ENCODE assay signal across 15 cellular contexts in the genomic region with DNA sequence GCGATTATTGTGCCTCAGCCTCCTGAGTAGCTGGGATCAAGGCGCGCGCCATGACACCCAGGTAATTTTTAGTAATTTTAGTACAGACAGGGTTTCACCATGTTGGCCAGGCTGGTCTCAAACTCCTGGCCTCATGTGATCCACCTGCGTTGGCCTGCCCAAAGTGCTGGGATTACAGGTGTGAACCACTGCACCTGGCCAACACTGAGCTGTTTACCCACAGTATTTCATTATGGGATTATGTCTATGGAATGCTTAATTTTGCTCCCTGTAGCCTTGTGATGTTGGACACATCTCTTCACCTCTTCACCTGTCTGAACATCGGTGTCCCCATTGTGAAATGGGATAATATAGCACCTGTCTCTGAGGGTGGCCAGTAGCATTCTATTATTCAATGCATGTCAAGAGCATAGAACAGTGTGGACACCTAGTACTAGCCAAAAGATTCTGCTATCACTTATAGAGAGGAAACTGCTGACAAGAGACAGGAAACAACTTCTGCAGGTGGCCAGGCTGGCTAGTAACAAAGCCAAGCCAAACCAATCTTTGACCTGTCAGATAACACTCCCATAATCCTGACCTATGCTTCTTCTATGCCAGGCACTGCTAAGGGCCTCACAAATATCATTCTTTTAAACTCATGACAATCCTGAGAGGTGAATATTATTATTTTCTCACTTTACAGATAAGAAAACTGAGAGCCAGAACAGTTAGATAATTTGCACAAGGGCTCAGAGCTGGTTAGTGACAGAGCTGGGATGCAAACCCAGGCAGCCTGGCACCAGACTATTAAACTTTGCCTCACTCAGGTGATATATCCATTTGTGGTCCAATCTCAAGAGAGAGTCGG.
"Had no signal": no experiment of that assay in that cellular context is flagged by ENCODE, and none has a peak within 500 bp of the region (broad histone marks: within the 10 kb centered on the region; RNA-seq: fewer than 3 reads in every experiment).

No MANE protein-coding gene starts in this region.

- H3K9me3 ChIP-seq: suprapubic skin had no signal

- ATAC-seq: activated CD8-positive, alpha-beta T cell treated with anti-CD3 and anti-CD28 coated beads for 36 hours; gastroesophageal sphincter; stimulated activated naive CD8-positive, alpha-beta T cell treated with anti-CD3 and anti-CD28 coated beads, Interleukin-15, Interleukin-2, amounts not matched to agents 100 U/mL and 50 U/mL, for 24 hours had no signal

- H3K27me3 ChIP-seq: gastroesophageal sphincter, suprapubic skin had no signal

- H3K36me3 Mint-ChIP-seq: type B pancreatic cell had no signal

- H3K4me3 Mint-ChIP-seq: activated CD8-positive, alpha-beta T cell treated with anti-CD3 and anti-CD28 coated beads for 36 hours; type B pancreatic cell had no signal

- H3K9me3 Mint-ChIP-seq: type B pancreatic cell had no signal

- H3K27ac Mint-ChIP-seq: activated CD8-positive, alpha-beta T cell treated with anti-CD3 and anti-CD28 coated beads for 36 hours; type B pancreatic cell had no signal

- DNase-seq: activated CD8-positive, alpha-beta memory T cell treated with anti-CD3 and anti-CD28 coated beads, Interleukin-2, amount 50 U/mL, for 48 hours; activated CD8-positive, alpha-beta T cell treated with anti-CD3 and anti-CD28 coated beads for 36 hours; activated naive CD4-positive, alpha-beta T cell; central memory CD4-positive, alpha-beta T cell; effector memory CD4-positive, alpha-beta T cell; hippocampal formation; kidney glomerular epithelial cell; stimulated activated CD4-positive, alpha-beta T cell treated with anti-CD3 and anti-CD28 coated beads, Interleukin-4, amount 100 ng/mL, for 1 hour; stimulated activated CD8-positive, alpha-beta memory T cell treated with anti-CD3 and anti-CD28 coated beads, Interleukin-4, amount 100 ng/mL, for 48 hours; stimulated activated naive CD8-positive, alpha-beta T cell treated with anti-CD3 and anti-CD28 coated beads, Interleukin-15, Interleukin-2, amounts not matched to agents 100 U/mL and 50 U/mL, for 24 hours; T-helper 2 cell had no signal

- H3K27me3 Mint-ChIP-seq: activated CD8-positive, alpha-beta T cell treated with anti-CD3 and anti-CD28 coated beads for 36 hours had no signal

- H3K27ac ChIP-seq: coronary artery, suprapubic skin had no signal

- H3K36me3 ChIP-seq: gastroesophageal sphincter, suprapubic skin had no signal

- H3K4me3 ChIP-seq: coronary artery, gastroesophageal sphincter, suprapubic skin had no signal
